14 cellular contexts compared by ENCODE assay signal in the genomic region with DNA sequence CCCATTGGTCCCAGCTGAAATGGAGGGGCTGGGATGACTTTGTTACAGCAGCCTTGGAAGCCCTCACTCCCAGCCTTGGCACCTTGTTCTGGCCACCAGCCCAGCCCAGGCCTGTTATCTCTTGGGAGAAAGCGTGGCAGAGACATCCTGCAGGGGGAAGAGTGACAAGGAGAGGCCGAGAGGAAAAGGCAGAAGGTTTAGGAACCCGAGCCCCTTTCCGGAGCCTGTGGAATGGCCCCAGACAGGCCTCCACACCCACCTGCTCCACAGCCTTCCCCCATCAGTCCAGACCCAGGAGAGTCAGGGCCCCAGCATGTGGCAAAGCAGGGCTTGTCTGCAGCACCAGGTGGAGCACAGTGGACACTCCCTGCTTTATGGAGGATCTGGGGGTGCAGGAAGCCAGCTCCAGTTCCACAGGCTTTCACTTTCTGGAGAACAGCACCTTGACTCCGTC. TPM values are rescaled to one million over a fixed set of nuclear protein-coding genes. Genes with fewer than 3 reads are reported as not detected.
DNase-seq lines count a peak whose midpoint lies in the region; ATAC-seq and TF ChIP-seq lines count a peak whose summit lies in the region.
"Had no signal": no experiment of that assay in that cellular context is flagged by ENCODE, and none has a peak within 500 bp of the region (broad histone marks: within the 10 kb centered on the region; RNA-seq: fewer than 3 reads in every experiment).

No MANE protein-coding gene starts in this region.

- TF ChIP-seq CTCF in RWPE2 (IDR thresholded peaks at IDR 0.05; ENCODE audit: poor library complexity, severe bottlenecking) (no peak), foreskin keratinocyte (conservative IDR thresholded peaks at IDR 0.05) (no peak)

- DNase-seq in RWPE2 (ENCODE audit: low spot score) (no peak), foreskin keratinocyte (no peak), NCI-H1436 (lab: John Stamatoyannopoulos, UW) (no peak), GM03348 (ENCODE audit: low spot score) (no peak)
- DNase-seq in activated T-cell treated with anti-CD3 and anti-CD28 coated beads, Interleukin-2, amount 50 U/mL, for 48 hours = no peak
- DNase-seq: activated CD4-positive, alpha-beta T cell treated with anti-CD3 and anti-CD28 coated beads for 36 hours; activated T-cell treated with anti-CD3 and anti-CD28 coated beads, Interleukin-2, amount 50 U/mL, for 1 hour; DND-41; MG63; midbrain; T-helper 1 cell had no signal

- H3K27ac ChIP-seq in RWPE2 (ENCODE audit: poor library complexity, severe bottlenecking) = peak overlapping the region; percentile 22
- H3K27ac ChIP-seq in foreskin keratinocyte = no peak overlapping the region
- H3K27ac ChIP-seq in mucosa of rectum (ENCODE audit: low read depth in 2 of 2, low read length in 2 of 2) = peak overlapping the region; percentile 25 to 43
- peak overlapping the region; percentile 71 for H3K27ac ChIP-seq in subcutaneous abdominal adipose tissue (ENCODE audit: low read depth, low read length)

- H3K36me3 ChIP-seq in RWPE2 (ENCODE audit: low read depth) (no peaks in the 10 kb centered on the region), mucosa of rectum (ENCODE audit: control insufficient read depth in 2 of 2, insufficient read depth in 2 of 2, low read length in 2 of 2) (peaks cover 5 to 14% of the 10 kb centered on the region in 2 donors), subcutaneous abdominal adipose tissue (ENCODE audit: control insufficient read depth in 5 of 5, insufficient read depth in 5 of 5, low read length in 5 of 5) (peaks cover 0 to 48% (median 20%) of the 10 kb centered on the region in 5 donors)
- H3K36me3 ChIP-seq: MG63 had no signal

- ATAC-seq in RWPE2 (ENCODE audit: low read depth) (no peak), foreskin keratinocyte (peak; percentile 11), HG03521 (IDR thresholded peaks at IDR 0.05; ENCODE audit: unreplicated experiment) (no peak)

- H3K4me1 ChIP-seq in RWPE2 (ENCODE audit: insufficient read depth, poor library complexity, severe bottlenecking) = peaks cover 7% of the 10 kb centered on the region
- peaks cover 4% of the 10 kb centered on the region for H3K4me1 ChIP-seq in foreskin keratinocyte
- H3K4me1 ChIP-seq in mucosa of rectum (ENCODE audit: control insufficient read depth in 2 of 2, insufficient read depth in 2 of 2, low read length in 2 of 2) = peaks cover 19 to 20% of the 10 kb centered on the region in 2 donors
- H3K4me1 ChIP-seq in subcutaneous abdominal adipose tissue (ENCODE audit: control insufficient read depth in 5 of 5, insufficient read depth in 5 of 5, low read length in 5 of 5) = peaks cover 21 to 72% (median 55%) of the 10 kb centered on the region in 5 donors

- H3K9ac ChIP-seq in mucosa of rectum (ENCODE audit: low read depth in 1 of 2, low read length in 2 of 2) = peak overlapping the region in 1 of 2 donors; percentile 17
- peak overlapping the region in 2 of 5 donors; percentile 26 to 31 for H3K9ac ChIP-seq in subcutaneous abdominal adipose tissue (ENCODE audit: low read length in 5 of 5)

- H3K9me3 ChIP-seq in RWPE2 (ENCODE audit: severe bottlenecking) = no peaks in the 10 kb centered on the region
- H3K9me3 ChIP-seq in mucosa of rectum (ENCODE audit: control insufficient read depth in 2 of 2, low read length in 2 of 2) = no peaks in the 10 kb centered on the region
- H3K9me3 ChIP-seq in subcutaneous abdominal adipose tissue (ENCODE audit: control insufficient read depth in 5 of 5, low read length in 5 of 5) = no peaks in the 10 kb centered on the region
- H3K9me3 ChIP-seq: MG63 had no signal

- H3K4me3 ChIP-seq in RWPE2 (ENCODE audit: severe bottlenecking) = no peak overlapping the region
- no peak overlapping the region for H3K4me3 ChIP-seq in mucosa of rectum (ENCODE audit: low read length in 2 of 2)
- peak overlapping the region in 1 of 5 donors; percentile 4 for H3K4me3 ChIP-seq in subcutaneous abdominal adipose tissue (ENCODE audit: low read depth in 1 of 5, low read length in 5 of 5)
- H3K4me3 ChIP-seq: MG63 had no signal

- no peaks in the 10 kb centered on the region for H3K27me3 ChIP-seq in RWPE2 (ENCODE audit: insufficient read depth, poor library complexity, severe bottlenecking)
- H3K27me3 ChIP-seq in foreskin keratinocyte = no peaks in the 10 kb centered on the region
- no peaks in the 10 kb centered on the region for H3K27me3 ChIP-seq in mucosa of rectum (ENCODE audit: control insufficient read depth in 2 of 2, insufficient read depth in 2 of 2, low read length in 2 of 2)
- no peaks in the 10 kb centered on the region for H3K27me3 ChIP-seq in subcutaneous abdominal adipose tissue (ENCODE audit: control insufficient read depth in 5 of 5, insufficient read depth in 4 of 5, low read length in 5 of 5)
- H3K27me3 ChIP-seq: MG63 had no signal

RNA-seq across cellular contexts. Expression of gene TRIM8, which starts 24.1 kb away (rescaled TPM):
- total RNA-seq in foreskin keratinocyte = 57.9 and 65.4 TPM in 2 replicates
- polyA plus RNA-seq in foreskin keratinocyte = 59.3 and 62.8 TPM in 2 replicates
